11 cellular contexts compared by ENCODE assay signal in the genomic region with DNA sequence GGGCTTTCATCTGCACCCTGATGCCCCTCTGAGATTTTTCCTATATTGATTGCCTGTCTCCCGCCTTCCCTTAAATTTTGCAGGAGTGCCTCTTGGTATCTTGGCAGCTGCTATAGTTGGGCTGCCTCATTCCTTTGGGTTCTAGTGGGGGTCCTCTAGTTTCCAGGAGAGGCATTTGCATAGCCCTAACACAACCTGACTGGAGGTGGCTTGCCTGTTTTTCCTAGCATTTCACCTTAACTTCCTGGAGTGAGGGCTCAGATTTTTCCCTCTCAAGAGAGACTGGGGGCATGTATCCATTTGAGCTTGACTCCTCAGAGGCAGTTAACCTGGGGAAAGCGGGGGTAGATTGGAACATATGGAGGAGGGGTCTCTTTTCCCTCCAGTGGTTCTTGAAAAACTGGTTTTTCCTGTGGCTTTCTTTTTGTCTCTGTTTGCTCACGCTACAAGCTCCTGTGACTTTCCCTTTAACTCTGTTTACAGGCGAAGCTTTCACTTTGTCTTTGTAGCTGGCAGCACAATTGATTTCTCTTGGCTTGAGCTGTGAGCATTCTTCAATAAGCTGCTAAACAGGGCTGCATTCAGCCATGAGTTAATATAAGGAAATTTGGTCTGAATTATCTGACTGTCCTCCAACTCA. TPM values are rescaled to one million over a fixed set of nuclear protein-coding genes. Genes with fewer than 3 reads are reported as not detected.
DNase-seq lines count a peak whose midpoint lies in the region; ATAC-seq lines count a peak whose summit lies in the region.
"Had no signal": no experiment of that assay in that cellular context is flagged by ENCODE, and none has a peak within 500 bp of the region (broad histone marks: within the 10 kb centered on the region; RNA-seq: fewer than 3 reads in every experiment).

No MANE protein-coding gene starts in this region.

- no peak overlapping the region for H4K5ac ChIP-seq in mesendoderm (ENCODE audit: low read length)

- H3K79me1 ChIP-seq in mesendoderm (ENCODE audit: low read length) = no peaks in the 10 kb centered on the region

- H3K4me2 ChIP-seq in BLaER1 (peak overlapping the region; percentile 30; the same call in 1 of the 2 replicates), mesendoderm (ENCODE audit: low read length) (no peak overlapping the region)

- H3K36me3 ChIP-seq in BLaER1 = no peaks in the 10 kb centered on the region
- no peaks in the 10 kb centered on the region for H3K36me3 ChIP-seq in duodenal mucosa (ENCODE audit: control insufficient read depth in 1 of 2, insufficient read depth in 2 of 2, low read length in 2 of 2)
- no peaks in the 10 kb centered on the region for H3K36me3 ChIP-seq in mesendoderm (ENCODE audit: control insufficient read depth, insufficient read depth, low read length)

- H3K27me3 ChIP-seq in BLaER1 (no peaks in the 10 kb centered on the region), duodenal mucosa (ENCODE audit: control insufficient read depth in 1 of 2, insufficient read depth in 2 of 2, low read length in 2 of 2) (no peaks in the 10 kb centered on the region), mesendoderm (ENCODE audit: insufficient read depth, low read length, poor library complexity) (no peaks in the 10 kb centered on the region)

- peak overlapping the region; percentile 41 for H3K4ac ChIP-seq in mesendoderm (ENCODE audit: low read depth, low read length)

- H2BK5ac ChIP-seq in mesendoderm (ENCODE audit: low read length) = no peak overlapping the region

- H4K20me1 ChIP-seq in BLaER1 = no peaks in the 10 kb centered on the region

- peak overlapping the region; percentile 60 for H3K23ac ChIP-seq in mesendoderm (ENCODE audit: low read length)

- peak in 2 of 3 experiments; percentile 62 to 87 for DNase-seq in NCI-H1417 (lab: John Stamatoyannopoulos, UW)
- DNase-seq in mesendoderm = peak; percentile 87
- no peak for DNase-seq in activated T-cell treated with anti-CD3 and anti-CD28 coated beads, Interleukin-2, amount 50 U/mL, for 24 hours
- no peak for DNase-seq in activated naive CD4-positive, alpha-beta T cell treated with anti-CD3 and anti-CD28 coated beads, Interleukin-2, amount 50 U/mL, for 16 hours
- no peak for DNase-seq in C1 segment of cervical spinal cord (lab: John Stamatoyannopoulos, UW)
- DNase-seq: OCI-M1; stimulated activated naive CD4-positive, alpha-beta T cell treated with Interleukin-2 at 50 U/mL for 16 hours had no signal

- H2AK5ac ChIP-seq in mesendoderm (ENCODE audit: low read length) = no peak overlapping the region

- no peak overlapping the region for H3K4me3 Mint-ChIP-seq in activated T-cell treated with anti-CD3 and anti-CD28 coated beads, Interleukin-2, amount 50 U/mL, for 24 hours
- H3K4me3 Mint-ChIP-seq: CD14-positive monocyte had no signal

- no CpG with 5 or more reads among the region's 4 CpGs for WGBS in mesendoderm (ENCODE audit: extremely low coverage, insufficient coverage, low lambda C conversion rate)

- peaks cover 3% of the 10 kb centered on the region for H3K27me3 Mint-ChIP-seq in activated T-cell treated with anti-CD3 and anti-CD28 coated beads, Interleukin-2, amount 50 U/mL, for 24 hours

- H3K9me3 ChIP-seq in BLaER1 (no peaks in the 10 kb centered on the region), duodenal mucosa (ENCODE audit: control insufficient read depth in 1 of 2, low read length in 2 of 2) (no peaks in the 10 kb centered on the region)

- H3K79me2 ChIP-seq in mesendoderm (ENCODE audit: control insufficient read depth, insufficient read depth, low read length) = no peaks in the 10 kb centered on the region

- H2BK15ac ChIP-seq in mesendoderm (replicated peaks; ENCODE audit: low read depth) = no peak overlapping the region

- H3K18ac ChIP-seq in mesendoderm (ENCODE audit: low read length) = peak overlapping the region; percentile 72

- H3K27ac ChIP-seq in BLaER1 = no peak overlapping the region
- H3K27ac ChIP-seq in duodenal mucosa (ENCODE audit: low read depth, low read length) = peak overlapping the region; percentile 59
- peak overlapping the region; percentile 17 for H3K27ac ChIP-seq in mesendoderm (ENCODE audit: low read depth, low read length)

- ATAC-seq in GM21423 (IDR thresholded peaks at IDR 0.05; ENCODE audit: unreplicated experiment) = no peak

- 0 out of 2 replicates have a peak, but pooled peaks cover 5% of the 10 kb centered on the region for H3K4me1 ChIP-seq in BLaER1
- H3K4me1 ChIP-seq in duodenal mucosa (ENCODE audit: control insufficient read depth in 1 of 2, insufficient read depth in 2 of 2, low read length in 2 of 2) = peaks cover 16% of the 10 kb centered on the region in 2 donors
- peaks cover 8% of the 10 kb centered on the region for H3K4me1 ChIP-seq in mesendoderm (ENCODE audit: control insufficient read depth, low read depth, low read length)

- no peak overlapping the region for H3K27ac Mint-ChIP-seq in activated T-cell treated with anti-CD3 and anti-CD28 coated beads, Interleukin-2, amount 50 U/mL, for 24 hours
- H3K27ac Mint-ChIP-seq: CD14-positive monocyte had no signal

- H3K36me3 Mint-ChIP-seq in activated T-cell treated with anti-CD3 and anti-CD28 coated beads, Interleukin-2, amount 50 U/mL, for 24 hours (ENCODE audit: low read depth) = no peaks in the 10 kb centered on the region
- H3K36me3 Mint-ChIP-seq: CD14-positive monocyte had no signal

- H3K4me3 ChIP-seq in BLaER1 (no peak overlapping the region), duodenal mucosa (ENCODE audit: low read depth in 1 of 2, low read length in 2 of 2) (peak overlapping the region; percentile 66 to 69), mesendoderm (ENCODE audit: low read length) (no peak overlapping the region)

- H3K56ac ChIP-seq in mesendoderm (ENCODE audit: low read length) = peak overlapping the region; percentile 71

- H3K9me3 Mint-ChIP-seq in activated T-cell treated with anti-CD3 and anti-CD28 coated beads, Interleukin-2, amount 50 U/mL, for 24 hours = peaks cover 2% of the 10 kb centered on the region

- H3K4me1 Mint-ChIP-seq in activated T-cell treated with anti-CD3 and anti-CD28 coated beads, Interleukin-2, amount 50 U/mL, for 24 hours (ENCODE audit: low read depth) = no peaks in the 10 kb centered on the region
- H3K4me1 Mint-ChIP-seq: CD14-positive monocyte had no signal

- H3K9ac ChIP-seq in BLaER1 = no peak overlapping the region
- H3K9ac ChIP-seq in duodenal mucosa (ENCODE audit: low read depth in 1 of 2, low read length in 2 of 2) = peak overlapping the region; percentile 56 to 63
- no peak overlapping the region for H3K9ac ChIP-seq in mesendoderm (ENCODE audit: low read length)

- H2BK120ac ChIP-seq in mesendoderm (ENCODE audit: low read depth, low read length) = peak overlapping the region; percentile 10

- H4K8ac ChIP-seq in mesendoderm (ENCODE audit: low read depth, low read length) = no peak overlapping the region

RNA-seq across cellular contexts. Expression of a gene that starts 45.9 kb away (rescaled TPM):
- not detected for polyA plus RNA-seq in mesendoderm (2013, experiment 1 of 2)
- polyA plus RNA-seq in mesendoderm (2013, experiment 2 of 2) = not detected
- polyA plus RNA-seq: CD14-positive monocyte had no signal

Comparison
In these comparisons a context has a peak if more than half of its experiments do, and no peak if none do; other contexts are left out.
1. H3K4me3 ChIP-seq: peak in duodenal mucosa (2 of 2); none in BLaER1 (single experiment) and mesendoderm (single experiment).
2. H3K9ac ChIP-seq: peak in duodenal mucosa (2 of 2); none in BLaER1 (single experiment) and mesendoderm (single experiment).
3. DNase-seq: peak in NCI-H1417 (2 of 3) and mesendoderm (single experiment); none in activated T-cell treated with anti-CD3 and anti-CD28 coated beads, Interleukin-2, amount 50 U/mL, for 24 hours (single experiment), activated naive CD4-positive, alpha-beta T cell treated with anti-CD3 and anti-CD28 coated beads, Interleukin-2, amount 50 U/mL, for 16 hours (single experiment) and C1 segment of cervical spinal cord (0 of 14).